In genomic region chr7:63901204-63901506, GRCh38 we compare ENCODE assay signal across 8 cellular contexts.
DNase-seq lines count a peak whose midpoint lies in the region; ATAC-seq and TF ChIP-seq lines count a peak whose summit lies in the region.
"Not testable (repeated sequence)": the region's sequence is repeated elsewhere in the genome, so short reads cannot be mapped to it uniquely, and the experiment has no call there.

No MANE protein-coding gene starts in this region.

- not testable (repeated sequence) for H3K9me3 ChIP-seq in GM23248 (ENCODE audit: low read depth); endocrine pancreas (ENCODE audit: control insufficient read depth, low read length); vagina

- H2AFZ ChIP-seq in GM23248: peak overlapping the region; percentile 81

- not testable (repeated sequence) for ATAC-seq in natural killer cell; stimulated activated naive B cell treated with anti-CD40 and anti-IgM and Interleukin-4, amounts not matched to agents 10 μg/mL and 1 μg/mL and 100 μg/mL, for 72 hours (replicated peaks)

- not testable (repeated sequence) for H3K4me1 ChIP-seq in GM23248 (ENCODE audit: insufficient read depth); endocrine pancreas (ENCODE audit: control insufficient read depth, insufficient read depth, low read length)
- peaks cover 12% of the 10 kb centered on the region for H3K4me1 ChIP-seq in vagina

- intact Hi-C loops in natural killer cell (cut with micrococcal nuclease); vagina (cut with DNase I): not testable (repeated sequence)

- H3K27ac Mint-ChIP-seq in T-helper 2 cell treated with Interferon-gamma antibody and Interleukin-4, amounts not matched to agents 5 μg/mL and 100 μg/mL, for 36 hours; activated naive CD4-positive, alpha-beta T cell treated with anti-CD3 and anti-CD28 coated beads, Interleukin-2, amount 50 U/mL, for 24 hours; stimulated activated naive B cell treated with anti-CD40 and anti-IgM and Interleukin-4, amounts not matched to agents 10 μg/mL and 1 μg/mL and 100 μg/mL, for 72 hours: not testable (repeated sequence)
- H3K27ac Mint-ChIP-seq in natural killer cell: peak overlapping the region; percentile 84 to 87

- not testable (repeated sequence) for H3K9ac ChIP-seq in GM23248
- peak overlapping the region; percentile 17 for H3K9ac ChIP-seq in endocrine pancreas (ENCODE audit: control insufficient read depth, insufficient read depth, low read length)

- not testable (repeated sequence) for H3F3A ChIP-seq in GM23248 (ENCODE audit: insufficient read depth)

- 18 to 19% methylated on average over 16 of the region's 16 CpGs for WGBS in GM23248 (ENCODE audit: low coverage in 1 of 2, low lambda C conversion rate in 2 of 2, missing lambda C conversion rate in 2 of 2), 2 experiments

- TF ChIP-seq CTCF in natural killer cell (IDR thresholded peaks at IDR 0.05); vagina (IDR thresholded peaks at IDR 0.05): not testable (repeated sequence)

- H3K36me3 Mint-ChIP-seq in T-helper 2 cell treated with Interferon-gamma antibody and Interleukin-4, amounts not matched to agents 5 μg/mL and 100 μg/mL, for 36 hours (ENCODE audit: low read depth); activated naive CD4-positive, alpha-beta T cell treated with anti-CD3 and anti-CD28 coated beads, Interleukin-2, amount 50 U/mL, for 24 hours: not testable (repeated sequence)
- peaks cover 11% of the 10 kb centered on the region for H3K36me3 Mint-ChIP-seq in natural killer cell
- peaks cover 11 to 15% of the 10 kb centered on the region in 2 donors for H3K36me3 Mint-ChIP-seq in stimulated activated naive B cell treated with anti-CD40 and anti-IgM and Interleukin-4, amounts not matched to agents 10 μg/mL and 1 μg/mL and 100 μg/mL, for 72 hours

- not testable (repeated sequence) for H3K9me2 ChIP-seq in GM23248 (ENCODE audit: insufficient read depth)

- peaks cover 43% of the 10 kb centered on the region for H3K9me3 Mint-ChIP-seq in T-helper 2 cell treated with Interferon-gamma antibody and Interleukin-4, amounts not matched to agents 5 μg/mL and 100 μg/mL, for 36 hours
- peaks cover 19% of the 10 kb centered on the region for H3K9me3 Mint-ChIP-seq in activated naive CD4-positive, alpha-beta T cell treated with anti-CD3 and anti-CD28 coated beads, Interleukin-2, amount 50 U/mL, for 24 hours
- H3K9me3 Mint-ChIP-seq in natural killer cell: not testable (repeated sequence)
- H3K9me3 Mint-ChIP-seq in stimulated activated naive B cell treated with anti-CD40 and anti-IgM and Interleukin-4, amounts not matched to agents 10 μg/mL and 1 μg/mL and 100 μg/mL, for 72 hours: peaks cover 6 to 10% of the 10 kb centered on the region in 2 donors

- not testable (repeated sequence) for DNase-seq in GM23248; T-helper 2 cell treated with Interferon-gamma antibody and Interleukin-4, amounts not matched to agents 5 μg/mL and 100 μg/mL, for 36 hours (ENCODE audit: low spot score); stimulated activated naive B cell treated with anti-CD40 and anti-IgM and Interleukin-4, amounts not matched to agents 10 μg/mL and 1 μg/mL and 100 μg/mL, for 72 hours; vagina (ENCODE audit: extremely low spot score in 2 of 2)
- DNase-seq in kidney tubule cell (ENCODE audit: low spot score) (peak; percentile 2), natural killer cell (peak; percentile 19)

- TF ChIP-seq POLR2A in vagina (IDR thresholded peaks at IDR 0.05): not testable (repeated sequence)

- H3K27me3 ChIP-seq in GM23248 (replicated peaks; ENCODE audit: insufficient read depth); endocrine pancreas (ENCODE audit: control insufficient read depth, insufficient read depth, low read length); vagina: not testable (repeated sequence)

- H3K36me3 ChIP-seq in GM23248 (ENCODE audit: low read depth); endocrine pancreas (ENCODE audit: control insufficient read depth, insufficient read depth, low read length); vagina: not testable (repeated sequence)

- not testable (repeated sequence) for H3K27ac ChIP-seq in GM23248
- H3K27ac ChIP-seq in vagina: peak overlapping the region; percentile 50

- peak overlapping the region; percentile 86 for H3K4me3 Mint-ChIP-seq in T-helper 2 cell treated with Interferon-gamma antibody and Interleukin-4, amounts not matched to agents 5 μg/mL and 100 μg/mL, for 36 hours
- H3K4me3 Mint-ChIP-seq in activated naive CD4-positive, alpha-beta T cell treated with anti-CD3 and anti-CD28 coated beads, Interleukin-2, amount 50 U/mL, for 24 hours: peak overlapping the region; percentile 96
- peak overlapping the region; percentile 95 for H3K4me3 Mint-ChIP-seq in natural killer cell
- peak overlapping the region; percentile 90 to 96 for H3K4me3 Mint-ChIP-seq in stimulated activated naive B cell treated with anti-CD40 and anti-IgM and Interleukin-4, amounts not matched to agents 10 μg/mL and 1 μg/mL and 100 μg/mL, for 72 hours

- not testable (repeated sequence) for H4K20me1 ChIP-seq in GM23248 (ENCODE audit: insufficient read depth)

- not testable (repeated sequence) for H3K27me3 Mint-ChIP-seq in T-helper 2 cell treated with Interferon-gamma antibody and Interleukin-4, amounts not matched to agents 5 μg/mL and 100 μg/mL, for 36 hours (ENCODE audit: low read depth); activated naive CD4-positive, alpha-beta T cell treated with anti-CD3 and anti-CD28 coated beads, Interleukin-2, amount 50 U/mL, for 24 hours; natural killer cell (ENCODE audit: low read depth in 2 of 2); stimulated activated naive B cell treated with anti-CD40 and anti-IgM and Interleukin-4, amounts not matched to agents 10 μg/mL and 1 μg/mL and 100 μg/mL, for 72 hours

- not testable (repeated sequence) for H3K4me2 ChIP-seq in GM23248 (ENCODE audit: unreplicated experiment)

- H3K79me2 ChIP-seq in GM23248 (ENCODE audit: insufficient read depth): not testable (repeated sequence)

- H3K4me1 Mint-ChIP-seq in T-helper 2 cell treated with Interferon-gamma antibody and Interleukin-4, amounts not matched to agents 5 μg/mL and 100 μg/mL, for 36 hours (ENCODE audit: low read depth); activated naive CD4-positive, alpha-beta T cell treated with anti-CD3 and anti-CD28 coated beads, Interleukin-2, amount 50 U/mL, for 24 hours: not testable (repeated sequence)
- H3K4me1 Mint-ChIP-seq in natural killer cell: peaks cover 2 to 29% of the 10 kb centered on the region in 2 donors
- peaks cover 6 to 13% of the 10 kb centered on the region in 2 donors for H3K4me1 Mint-ChIP-seq in stimulated activated naive B cell treated with anti-CD40 and anti-IgM and Interleukin-4, amounts not matched to agents 10 μg/mL and 1 μg/mL and 100 μg/mL, for 72 hours

- in situ Hi-C loops in GM23248 (cut with MboI): not testable (repeated sequence)

- peak overlapping the region; percentile 61 for H3K4me3 ChIP-seq in GM23248
- H3K4me3 ChIP-seq in endocrine pancreas (ENCODE audit: control insufficient read depth, insufficient read depth, low read length): not testable (repeated sequence)
- peak overlapping the region; percentile 10 to 73 for H3K4me3 ChIP-seq in vagina
